ENCODE assay signal across 13 cellular contexts in genomic region chr10:30862486-30862885, GRCh38.
DNase-seq lines count a peak whose midpoint lies in the region; ATAC-seq, FAIRE-seq and TF ChIP-seq lines count a peak whose summit lies in the region.
"Had no signal": no experiment of that assay in that cellular context is flagged by ENCODE, and none has a peak within 500 bp of the region (broad histone marks: within the 10 kb centered on the region; RNA-seq: fewer than 3 reads in every experiment).

No MANE protein-coding gene starts in this region.

- H3K4me3 ChIP-seq in fibroblast of mammary gland (ENCODE audit: control insufficient read depth, low read depth, low read length) (no peak overlapping the region), skeletal muscle satellite cell (ENCODE audit: low read length) (no peak overlapping the region), prostate gland (no peak overlapping the region)
- H3K4me3 ChIP-seq: upper lobe of left lung had no signal

- peak overlapping the region; percentile 6 for H3K4me2 ChIP-seq in skeletal muscle satellite cell (ENCODE audit: low read length)

- H3K4me1 ChIP-seq in skeletal muscle satellite cell (ENCODE audit: control insufficient read depth, insufficient read depth, low read length) (peaks cover 15% of the 10 kb centered on the region), foreskin keratinocyte (no peaks in the 10 kb centered on the region), prostate gland (replicated peaks) (no peaks in the 10 kb centered on the region)

- no peak for ATAC-seq in foreskin keratinocyte
- ATAC-seq: natural killer cell had no signal

- intact Hi-C loops in prostate gland (cut with DNase I) = no loop called here

- peak; percentile 71 for DNase-seq in ELR (ENCODE audit: low read depth)
- peak; percentile 96 for DNase-seq in NOMO-1 treated with DMSO at 0.1 percent for 48 hours (lab: John Stamatoyannopoulos, UW; ENCODE audit: unreplicated experiment)
- peak; percentile 92 for DNase-seq in fibroblast of mammary gland (ENCODE audit: low read depth)
- DNase-seq in stimulated activated CD8-positive, alpha-beta memory T cell treated with anti-CD3 and anti-CD28 coated beads, Interleukin-4, amount 100 ng/mL, for 48 hours = no peak
- DNase-seq in foreskin keratinocyte = no peak
- no peak for DNase-seq in D721Med (ENCODE audit: insufficient read length, low spot score)
- DNase-seq in prostate gland (ENCODE audit: low spot score) = no peak
- DNase-seq: activated T-cell treated with anti-CD3 and anti-CD28 coated beads, Interleukin-2, amount 50 U/mL, for 1 hour; natural killer cell; NCI-H1048; stimulated activated CD4-positive, alpha-beta T cell treated with anti-CD3 and anti-CD28 coated beads, Interleukin-4, amount 100 ng/mL, for 1 hour; upper lobe of left lung had no signal

- no peak for TF ChIP-seq CTCF in fibroblast of mammary gland (conservative IDR thresholded peaks at IDR 0.05; ENCODE audit: control insufficient read depth, insufficient read depth, low read depth, low read length)
- TF ChIP-seq CTCF in foreskin keratinocyte (conservative IDR thresholded peaks at IDR 0.05) = no peak
- TF ChIP-seq CTCF in D721Med (IDR thresholded peaks at IDR 0.05; ENCODE audit: insufficient read depth, missing control alignments) = no peak
- TF ChIP-seq CTCF in prostate gland (IDR thresholded peaks at IDR 0.05) = no peak

- H3K9ac ChIP-seq in skeletal muscle satellite cell (ENCODE audit: low read depth, low read length) = peak overlapping the region; percentile 22

- WGBS in prostate gland = 57% methylated on average over 2 of the region's 2 CpGs

- no peak for TF ChIP-seq POLR2A in prostate gland (IDR thresholded peaks at IDR 0.05)

- H3K27me3 ChIP-seq in skeletal muscle satellite cell (ENCODE audit: control insufficient read depth, insufficient read depth, low read length) (no peaks in the 10 kb centered on the region), foreskin keratinocyte (no peaks in the 10 kb centered on the region), prostate gland (replicated peaks; ENCODE audit: insufficient read depth) (no peaks in the 10 kb centered on the region)
- H3K27me3 ChIP-seq: upper lobe of left lung had no signal

- no peak for FAIRE-seq in D721Med (lab: Jason Lieb, UNC)

- H3K27ac ChIP-seq in foreskin keratinocyte (no peak overlapping the region), prostate gland (no peak overlapping the region)

- no peaks in the 10 kb centered on the region for H3K9me3 ChIP-seq in skeletal muscle satellite cell (replicated peaks; ENCODE audit: low read length)
- no peaks in the 10 kb centered on the region for H3K9me3 ChIP-seq in prostate gland
- H3K9me3 ChIP-seq: upper lobe of left lung had no signal

- H3K36me3 ChIP-seq in skeletal muscle satellite cell (ENCODE audit: insufficient read depth, low read length) = no peaks in the 10 kb centered on the region
- H3K36me3 ChIP-seq in prostate gland = no peaks in the 10 kb centered on the region
- H3K36me3 ChIP-seq: upper lobe of left lung had no signal

Comparison
In these comparisons a context has a peak if more than half of its experiments do, and no peak if none do; other contexts are left out.
1. DNase-seq: peak in ELR (single experiment), NOMO-1 treated with DMSO at 0.1 percent for 48 hours (single experiment) and fibroblast of mammary gland (single experiment); none in stimulated activated CD8-positive, alpha-beta memory T cell treated with anti-CD3 and anti-CD28 coated beads, Interleukin-4, amount 100 ng/mL, for 48 hours (single experiment), foreskin keratinocyte (0 of 2), D721Med (single experiment) and prostate gland (single experiment).